In the genomic region with DNA sequence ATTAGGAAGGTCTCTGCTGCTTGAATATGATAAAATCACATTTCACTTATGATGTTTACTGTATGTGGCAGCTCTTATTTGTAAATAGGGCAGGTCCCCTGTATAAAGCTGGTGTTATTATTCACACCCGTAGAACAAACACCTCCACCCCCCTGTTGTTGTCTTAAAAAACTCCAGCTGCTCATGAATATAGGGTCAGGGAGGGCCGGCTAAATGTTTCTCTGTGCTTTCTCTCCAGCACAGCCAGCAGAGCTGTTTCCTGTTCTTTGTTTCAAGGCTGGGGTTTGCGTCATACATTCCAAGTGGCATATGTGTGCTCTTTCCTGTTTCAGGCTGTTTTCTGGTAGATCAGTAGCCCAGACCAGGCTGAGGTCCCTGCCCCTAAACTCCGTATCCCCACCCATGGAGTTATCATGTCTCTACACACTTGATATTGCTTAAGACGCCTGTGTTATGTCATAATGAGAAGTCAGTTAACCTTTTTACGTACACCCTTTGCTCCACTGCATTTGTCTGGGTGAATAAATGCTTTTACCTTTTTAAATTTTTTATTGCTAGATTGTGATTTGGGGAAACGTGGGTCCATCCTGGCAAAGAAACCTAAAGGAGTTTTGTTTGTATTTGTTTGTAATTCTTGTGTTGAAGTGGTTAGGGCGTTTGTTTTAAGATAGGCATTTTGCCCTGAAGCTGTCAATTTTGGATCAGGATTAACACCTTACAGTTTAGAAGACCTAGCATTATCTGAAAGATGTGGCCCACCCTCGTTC, we compare ENCODE assay signal across 8 cellular contexts. TPM values are rescaled to one million over a fixed set of nuclear protein-coding genes. Genes with fewer than 3 reads are reported as not detected.
DNase-seq lines count a peak whose midpoint lies in the region; ATAC-seq, FAIRE-seq and TF ChIP-seq lines count a peak whose summit lies in the region.

No MANE protein-coding gene starts in this region.

- FAIRE-seq in A549 (lab: Jason Lieb, UNC) (no peak), GM19239 (lab: Jason Lieb, UNC) (peak; percentile 86)

- peak; percentile 68 to 73; a peak in 3 of 5 replicates for TF ChIP-seq EP300 in A549 (IDR thresholded peaks at IDR 0.05)

- TF ChIP-seq CTCF in A549 (IDR thresholded peaks at IDR 0.05) = no peak
- no peak for TF ChIP-seq CTCF in mammary epithelial cell (conservative IDR thresholded peaks at IDR 0.05 in 1 of 2, IDR thresholded peaks at IDR 0.05 in 1 of 2; ENCODE audit: extremely low read depth in 1 of 2, insufficient read depth in 1 of 2, low read depth in 1 of 2, low read length in 2 of 2)

- CTCF ChIA-PET in A549 (lab: Yijun Ruan, JAX) (interaction anchor here (0.9 to 4.1 kb wide), 3 partner anchors 8 to 488 kb away, joined by 3 to 17 read pairs (median 5); no protein-coding TSS in a partner anchor), mammary epithelial cell (lab: Charles Lee; ENCODE audit: low non-redundant PET) (interaction anchor here (0.7 kb wide), 1 partner anchor 8 kb away, joined by 4 read pairs; no protein-coding TSS in a partner anchor)

- no peaks in the 10 kb centered on the region for H3K36me3 ChIP-seq in mammary epithelial cell (ENCODE audit: insufficient read depth, low read length)
- no peaks in the 10 kb centered on the region for H3K36me3 ChIP-seq in iPS-15b (ENCODE audit: control insufficient read depth, insufficient read depth, low read length)

- peak overlapping the region; percentile 93 for H3K9ac ChIP-seq in mammary epithelial cell (ENCODE audit: insufficient read depth, low read length)
- H3K9ac ChIP-seq in iPS-15b (ENCODE audit: low read depth, low read length) = peak overlapping the region; percentile 14

- in situ Hi-C loops in mammary epithelial cell (cut with MboI; ENCODE audit: low sequenced_read_pairs in 2 of 2) = loop anchor here in 1 of 2 donors (5.0 kb wide), 1 partner anchor 480 kb away; no protein-coding TSS in a partner anchor

- DNase-seq in A549 (ENCODE audit: low read depth in 1 of 2, low spot score in 1 of 2) (peak; percentile 89 to 97), GM19239 (ENCODE audit: insufficient read length, low spot score) (no peak), NCI-H2081 (lab: John Stamatoyannopoulos, UW) (peak; percentile 92 to 96), T1000 (lab: John Stamatoyannopoulos, UW) (peak; percentile 83), mammary epithelial cell (peak; percentile 98), renal cortical epithelial cell (ENCODE audit: low read depth) (peak; percentile 99)

- H3K4me3 ChIP-seq in A549 (peak overlapping the region; percentile 98), mammary epithelial cell (replicated peaks in 1 of 3; ENCODE audit: insufficient read depth in 1 of 3, low read depth in 2 of 3, low read length in 3 of 3) (peak overlapping the region; percentile 73 to 92 (median 87)), iPS-15b (ENCODE audit: low read depth, low read length) (peak overlapping the region; percentile 53)

- POLR2A ChIA-PET in A549 (lab: Yijun Ruan, JAX) = interaction anchor here (1.5 to 1.8 kb wide), 2 partner anchors 9 to 348 kb away, joined by 6 to 21 read pairs; no protein-coding TSS in a partner anchor

- no peaks in the 10 kb centered on the region for H4K20me1 ChIP-seq in mammary epithelial cell (ENCODE audit: insufficient read depth, low read length)

- dilution Hi-C loops in mammary epithelial cell (cut with HindIII; ENCODE audit: low sequenced_read_pairs) = loop anchor here (5.0 to 10.0 kb wide), 2 partner anchors 102 to 350 kb away; no protein-coding TSS in a partner anchor

- no peak overlapping the region for H2AFZ ChIP-seq in mammary epithelial cell (ENCODE audit: low read depth, low read length)

- H3K4me1 ChIP-seq in A549 (peaks cover 53% of the 10 kb centered on the region), mammary epithelial cell (ENCODE audit: insufficient read depth, low read length) (peaks cover 43% of the 10 kb centered on the region), iPS-15b (ENCODE audit: control insufficient read depth, insufficient read depth, low read length) (peaks cover 45% of the 10 kb centered on the region)

- TF ChIP-seq RAD21 in A549 (conservative IDR thresholded peaks at IDR 0.05 in 1 of 2, IDR thresholded peaks at IDR 0.05 in 1 of 2) = no peak

- peaks cover 79% of the 10 kb centered on the region for H3K79me2 ChIP-seq in mammary epithelial cell (ENCODE audit: insufficient read depth, low read length)

- no peak for TF ChIP-seq POLR2A in A549 (IDR thresholded peaks at IDR 0.05; ENCODE audit: low read length)

- no peaks in the 10 kb centered on the region for H3K27me3 ChIP-seq in mammary epithelial cell (ENCODE audit: insufficient read depth, low read length)
- H3K27me3 ChIP-seq in iPS-15b (ENCODE audit: control insufficient read depth, insufficient read depth, low read length) = peaks cover 5% of the 10 kb centered on the region

- H3K4me2 ChIP-seq in A549 = peak overlapping the region; percentile 99
- H3K4me2 ChIP-seq in mammary epithelial cell (ENCODE audit: insufficient read depth, low read depth, low read length) = peak overlapping the region; percentile 99

- ATAC-seq in A549 = peak; percentile 65 to 86
- no peak for ATAC-seq in HG03108 (IDR thresholded peaks at IDR 0.05; ENCODE audit: unreplicated experiment)

- intact Hi-C loops in mammary epithelial cell (cut with micrococcal nuclease) = loop anchor here (1.0 to 5.0 kb wide), 4 partner anchors 102 to 905 kb away; no protein-coding TSS in a partner anchor

- H3K27ac ChIP-seq in A549 (peak overlapping the region; percentile 99), mammary epithelial cell (ENCODE audit: insufficient read depth, low read depth, low read length) (peak overlapping the region; percentile 96)

- 3% methylated on average over 9 of the region's 9 CpGs for WGBS in A549 (ENCODE audit: missing lambda C conversion rate)
- 0% methylated on average over 9 of the region's 9 CpGs for WGBS in mammary epithelial cell (ENCODE audit: low coverage, missing lambda C conversion rate)

- no peaks in the 10 kb centered on the region for H3K9me3 ChIP-seq in A549
- H3K9me3 ChIP-seq in mammary epithelial cell (replicated peaks; ENCODE audit: insufficient read depth, low read length) = no peaks in the 10 kb centered on the region
- H3K9me3 ChIP-seq in iPS-15b (ENCODE audit: control insufficient read depth, insufficient read depth, low read length) = no peaks in the 10 kb centered on the region

- no TSS peak for BruUV-seq in mammary epithelial cell (replicated peaks; lab: Mats Ljungman, UMichigan)

TF ChIP-seq in A549, 52 proteins besides CTCF, POLR2A, EP300 and RAD21:
- TF ChIP-seq POLR2AphosphoS2 (conservative IDR thresholded peaks at IDR 0.05; ENCODE audit: low read length) (0 out of 2 replicates have a peak, but pooled peaks have one; percentile 48), MAX (IDR thresholded peaks at IDR 0.05) (peak; percentile 67; the same call in 1 of the 2 replicates), HOXB5 (CRISPR knock-in tag; IDR thresholded peaks at IDR 0.05) (no peak), GATA3 (IDR thresholded peaks at IDR 0.05; ENCODE audit: borderline replicate concordance) (peak; percentile 68; the same call in 1 of the 2 replicates), SMC3 (IDR thresholded peaks at IDR 0.05) (peak; percentile 31; the same call in 1 of the 3 replicates), TFCP2L1 (CRISPR knock-in tag; IDR thresholded peaks at IDR 0.05) (no peak), FOSL2 (IDR thresholded peaks at IDR 0.05) (no peak), FOSL2 (CRISPR knock-in tag; IDR thresholded peaks at IDR 0.05) (peak; percentile 72), CEBPB (IDR thresholded peaks at IDR 0.05) (peak; percentile 96 to 97), JUN (IDR thresholded peaks at IDR 0.05) (peak; percentile 73 to 82; a peak in 4 of 5 replicates)
- TF ChIP-seq, protein P1, sequence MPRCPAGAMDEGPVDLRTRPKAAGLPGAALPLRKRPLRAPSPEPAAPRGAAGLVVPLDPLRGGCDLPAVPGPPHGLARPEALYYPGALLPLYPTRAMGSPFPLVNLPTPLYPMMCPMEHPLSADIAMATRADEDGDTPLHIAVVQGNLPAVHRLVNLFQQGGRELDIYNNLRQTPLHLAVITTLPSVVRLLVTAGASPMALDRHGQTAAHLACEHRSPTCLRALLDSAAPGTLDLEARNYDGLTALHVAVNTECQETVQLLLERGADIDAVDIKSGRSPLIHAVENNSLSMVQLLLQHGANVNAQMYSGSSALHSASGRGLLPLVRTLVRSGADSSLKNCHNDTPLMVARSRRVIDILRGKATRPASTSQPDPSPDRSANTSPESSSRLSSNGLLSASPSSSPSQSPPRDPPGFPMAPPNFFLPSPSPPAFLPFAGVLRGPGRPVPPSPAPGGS (IDR thresholded peaks at IDR 0.05) = peak; percentile 58; the same call in 1 of the 3 replicates
- TF ChIP-seq, protein P2, sequence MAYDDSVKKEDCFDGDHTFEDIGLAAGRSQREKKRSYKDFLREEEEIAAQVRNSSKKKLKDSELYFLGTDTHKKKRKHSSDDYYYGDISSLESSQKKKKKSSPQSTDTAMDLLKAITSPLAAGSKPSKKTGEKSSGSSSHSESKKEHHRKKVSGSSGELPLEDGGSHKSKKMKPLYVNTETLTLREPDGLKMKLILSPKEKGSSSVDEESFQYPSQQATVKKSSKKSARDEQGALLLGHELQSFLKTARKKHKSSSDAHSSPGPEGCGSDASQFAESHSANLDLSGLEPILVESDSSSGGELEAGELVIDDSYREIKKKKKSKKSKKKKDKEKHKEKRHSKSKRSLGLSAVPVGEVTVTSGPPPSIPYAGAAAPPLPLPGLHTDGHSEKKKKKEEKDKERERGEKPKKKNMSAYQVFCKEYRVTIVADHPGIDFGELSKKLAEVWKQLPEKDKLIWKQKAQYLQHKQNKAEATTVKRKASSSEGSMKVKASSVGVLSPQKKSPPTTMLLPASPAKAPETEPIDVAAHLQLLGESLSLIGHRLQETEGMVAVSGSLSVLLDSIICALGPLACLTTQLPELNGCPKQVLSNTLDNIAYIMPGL (CRISPR knock-in tag; IDR thresholded peaks at IDR 0.05; ENCODE audit: borderline replicate concordance) = no peak
- TF ChIP-seq, protein P3, sequence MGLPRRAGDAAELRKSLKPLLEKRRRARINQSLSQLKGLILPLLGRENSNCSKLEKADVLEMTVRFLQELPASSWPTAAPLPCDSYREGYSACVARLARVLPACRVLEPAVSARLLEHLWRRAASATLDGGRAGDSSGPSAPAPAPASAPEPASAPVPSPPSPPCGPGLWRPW (IDR thresholded peaks at IDR 0.05) = no peak

RNA-seq across cellular contexts. Expression of gene KLF3, which starts 3.2 kb away (rescaled TPM):
- polyA plus RNA-seq in A549 (2011; rRNA removed) (26.9 and 29.6 TPM in 2 replicates), A549 (2017; fragmentation: RNase III; extraction: RNeasy Plus Mini Kit Qiagen cat#74134 plus additional on column Dnase treatment) (10.5 to 11.6 TPM (median 11.2 TPM) in 3 replicates), mammary epithelial cell (11.6 TPM)
- 6.3 and 7.6 TPM in 2 replicates for polyA plus RNA-seq in A549 (2012; cell fraction: cytosol; rRNA removed)
- polyA plus RNA-seq in A549 (2012; cell fraction: nucleus; rRNA removed) = 7.1 and 8.2 TPM in 2 replicates
- polyA minus RNA-seq in A549 (2011; rRNA and poly(A)+ RNA removed) = 45.3 and 45.8 TPM in 2 replicates
- total RNA-seq in mammary epithelial cell (10 to 100 TPM; 24.2 to 41.3 TPM), renal cortical epithelial cell (17.5 and 30.6 TPM in 2 replicates)
- 35.3 TPM for polyA minus RNA-seq in mammary epithelial cell
